26 cellular contexts compared by ENCODE assay signal in genomic region chr5:122436615-122437014, GRCh38.
A peak's percentile ranks its signal among the peaks of the same experiment; 100 is the strongest.
DNase-seq lines count a peak whose midpoint lies in the region; ATAC-seq, FAIRE-seq and TF ChIP-seq lines count a peak whose summit lies in the region.
"Had no signal": no experiment of that assay in that cellular context is flagged by ENCODE, and none has a peak within 500 bp of the region (broad histone marks: within the 10 kb centered on the region; RNA-seq: fewer than 3 reads in every experiment).

No MANE protein-coding gene starts in this region.

- H3K4me2 ChIP-seq in A549: no peak overlapping the region
- no peak overlapping the region for H3K4me2 ChIP-seq in GM23248 (ENCODE audit: unreplicated experiment)
- H3K4me2 ChIP-seq in astrocyte (ENCODE audit: low read length): no peak overlapping the region

- H3K4me1 ChIP-seq in A549: no peaks in the 10 kb centered on the region
- H3K4me1 ChIP-seq in GM23248 (ENCODE audit: insufficient read depth): no peaks in the 10 kb centered on the region
- H3K4me1 ChIP-seq in astrocyte (ENCODE audit: insufficient read depth, low read length): no peaks in the 10 kb centered on the region
- H3K4me1 ChIP-seq in endodermal cell (ENCODE audit: control insufficient read depth, insufficient read depth, low read length): peaks cover 4% of the 10 kb centered on the region
- H3K4me1 ChIP-seq: BE2C, SJCRH30 had no signal

- H3K9me3 Mint-ChIP-seq in astrocyte (ENCODE audit: unreplicated experiment) (no peaks in the 10 kb centered on the region), nephron (no peaks in the 10 kb centered on the region), endodermal cell (no peaks in the 10 kb centered on the region)

- TF ChIP-seq EP300 in A549 (IDR thresholded peaks at IDR 0.05): no peak

- no peaks in the 10 kb centered on the region for H3K36me3 ChIP-seq in GM23248 (ENCODE audit: low read depth)
- no peaks in the 10 kb centered on the region for H3K36me3 ChIP-seq in astrocyte (ENCODE audit: insufficient read depth, low read length)
- H3K36me3 ChIP-seq in endodermal cell (ENCODE audit: control insufficient read depth, insufficient read depth, low read length): no peaks in the 10 kb centered on the region
- H3K36me3 ChIP-seq: BE2C, MG63, SJCRH30 had no signal

- H3K9me3 ChIP-seq in A549 (no peaks in the 10 kb centered on the region), GM23248 (ENCODE audit: low read depth) (no peaks in the 10 kb centered on the region), astrocyte (ENCODE audit: insufficient read depth, low read depth, low read length) (no peaks in the 10 kb centered on the region), endodermal cell (ENCODE audit: control insufficient read depth, low read length) (no peaks in the 10 kb centered on the region)
- H3K9me3 ChIP-seq: BE2C, MG63, SJCRH30 had no signal

- H3K27ac Mint-ChIP-seq in astrocyte (ENCODE audit: unreplicated experiment): no peak overlapping the region
- peak overlapping the region in 2 of 3 experiments; percentile 35 to 71 for H3K27ac Mint-ChIP-seq in nephron
- no peak overlapping the region for H3K27ac Mint-ChIP-seq in endodermal cell
- H3K27ac Mint-ChIP-seq: CD14-positive monocyte, T-helper 17 cell had no signal

- in situ Hi-C loops in GM23248 (cut with MboI): no loop called here

- H3K4me1 Mint-ChIP-seq in astrocyte (ENCODE audit: low read depth, unreplicated experiment) (no peaks in the 10 kb centered on the region), nephron (peaks cover 16% of the 10 kb centered on the region), endodermal cell (peaks cover 13% of the 10 kb centered on the region)
- H3K4me1 Mint-ChIP-seq: CD14-positive monocyte, T-helper 17 cell had no signal

- FAIRE-seq in A549 (lab: Jason Lieb, UNC) (peak; percentile 43), astrocyte (lab: Jason Lieb, UNC) (no peak)
- FAIRE-seq: GM18507, H54, HTR-8/SVneo had no signal

- H3K79me2 ChIP-seq in GM23248 (ENCODE audit: insufficient read depth) (no peaks in the 10 kb centered on the region), astrocyte (ENCODE audit: insufficient read depth, low read length) (no peaks in the 10 kb centered on the region)

- no peaks in the 10 kb centered on the region for H3K9me2 ChIP-seq in GM23248 (ENCODE audit: insufficient read depth)

- TF ChIP-seq CTCF in A549 (IDR thresholded peaks at IDR 0.05) (no peak), astrocyte (IDR thresholded peaks at IDR 0.05; ENCODE audit: insufficient read depth, low read depth, low read length) (no peak), nephron (IDR thresholded peaks at IDR 0.05; ENCODE audit: unreplicated experiment in 3 of 3) (no peak), endodermal cell (conservative IDR thresholded peaks at IDR 0.05) (no peak)

- H3K27me3 ChIP-seq in GM23248 (replicated peaks; ENCODE audit: insufficient read depth) (no peaks in the 10 kb centered on the region), astrocyte (ENCODE audit: insufficient read depth, low read length) (no peaks in the 10 kb centered on the region), endodermal cell (ENCODE audit: control insufficient read depth, insufficient read depth, low read length, poor library complexity, severe bottlenecking) (no peaks in the 10 kb centered on the region)

- H3K4me3 Mint-ChIP-seq in astrocyte (ENCODE audit: unreplicated experiment) (no peak overlapping the region), nephron (no peak overlapping the region), endodermal cell (no peak overlapping the region)
- H3K4me3 Mint-ChIP-seq: CD14-positive monocyte, T-helper 17 cell had no signal

- no peak for ATAC-seq in A549
- ATAC-seq: K562, PC-3, Right ventricle myocardium inferior, SK-N-SH treated with all-trans-retinoic acid at 6 μM for 48 hours, T-helper 17 cell had no signal

- H3K4me3 ChIP-seq in A549: no peak overlapping the region
- no peak overlapping the region for H3K4me3 ChIP-seq in GM23248
- no peak overlapping the region for H3K4me3 ChIP-seq in astrocyte (ENCODE audit: insufficient read depth, low read depth, low read length)
- no peak overlapping the region for H3K4me3 ChIP-seq in endodermal cell (ENCODE audit: low read length)
- H3K4me3 ChIP-seq: K562, MG63, SJCRH30 had no signal

- CTCF ChIA-PET in A549 (lab: Yijun Ruan, JAX): no interaction called here

- H2AFZ ChIP-seq in GM23248 (no peak overlapping the region), astrocyte (ENCODE audit: low read depth, low read length) (no peak overlapping the region)

- no peak for TF ChIP-seq RAD21 in A549 (conservative IDR thresholded peaks at IDR 0.05 in 1 of 2, IDR thresholded peaks at IDR 0.05 in 1 of 2)

- H4K20me1 ChIP-seq in GM23248 (ENCODE audit: insufficient read depth) (no peaks in the 10 kb centered on the region), astrocyte (ENCODE audit: insufficient read depth, low read length) (no peaks in the 10 kb centered on the region)

- no peak overlapping the region for H3K27ac ChIP-seq in A549
- H3K27ac ChIP-seq in GM23248: no peak overlapping the region
- H3K27ac ChIP-seq in astrocyte (ENCODE audit: low read depth, low read length): no peak overlapping the region
- no peak overlapping the region for H3K27ac ChIP-seq in endodermal cell (ENCODE audit: low read depth, low read length)
- H3K27ac ChIP-seq: SJCRH30 had no signal

- no peak for TF ChIP-seq POLR2A in A549 (IDR thresholded peaks at IDR 0.05; ENCODE audit: low read length)

- H3K27me3 Mint-ChIP-seq in astrocyte (ENCODE audit: low read depth, unreplicated experiment): peaks cover 3% of the 10 kb centered on the region
- H3K27me3 Mint-ChIP-seq in nephron (ENCODE audit: low read depth): no peaks in the 10 kb centered on the region
- H3K27me3 Mint-ChIP-seq in endodermal cell (ENCODE audit: insufficient read depth): peaks cover 2% of the 10 kb centered on the region

- no peak for DNase-seq in A549 (ENCODE audit: low read depth in 1 of 2, low spot score in 1 of 2)
- peak; percentile 14 for DNase-seq in GM23248
- peak; percentile 2 for DNase-seq in astrocyte (ENCODE audit: low read depth)
- DNase-seq in endodermal cell: no peak
- DNase-seq in NK-92 (lab: John Stamatoyannopoulos, UW; ENCODE audit: unreplicated experiment): no peak
- no peak for DNase-seq in activated T-cell treated with anti-CD3 and anti-CD28 coated beads, Interleukin-2, amount 50 U/mL, for 1 hour
- DNase-seq: ACHN; BE2C; MG63; NCI-H1436 treated with DMSO at 0.1 percent for 48 hours; NCI-H187 treated with DMSO at 0.1 percent for 48 hours; NCI-H2171; NCI-H226; NCI-H510A; NK-92 treated with Interleukin-12 subunit alpha and Interleukin-12 subunit beta, amount 100 ng/mL, for 24 hours; PC-3; SJCRH30; T-helper 17 cell had no signal

- H3K36me3 Mint-ChIP-seq in astrocyte (ENCODE audit: low read depth, unreplicated experiment) (no peaks in the 10 kb centered on the region), nephron (ENCODE audit: low read depth) (peaks cover 62% of the 10 kb centered on the region), endodermal cell (ENCODE audit: low read depth) (no peaks in the 10 kb centered on the region)
- H3K36me3 Mint-ChIP-seq: CD14-positive monocyte had no signal

- H3K9ac ChIP-seq in GM23248 (no peak overlapping the region), astrocyte (ENCODE audit: low read length) (no peak overlapping the region), endodermal cell (ENCODE audit: extremely low read depth, low read length, poor library complexity, severe bottlenecking) (no peak overlapping the region)

- POLR2A ChIA-PET in A549 (lab: Yijun Ruan, JAX): no interaction called here

- H3F3A ChIP-seq in GM23248 (ENCODE audit: insufficient read depth): no peaks in the 10 kb centered on the region

TF ChIP-seq in A549, 52 proteins besides CTCF, POLR2A, EP300 and RAD21:
- TF ChIP-seq ESRRA (IDR thresholded peaks at IDR 0.05; ENCODE audit: borderline replicate concordance, low read length) (no peak), FOXS1 (CRISPR knock-in tag; IDR thresholded peaks at IDR 0.05) (no peak), HDAC2 (IDR thresholded peaks at IDR 0.05) (no peak), USF2 (IDR thresholded peaks at IDR 0.05) (no peak), JUN (IDR thresholded peaks at IDR 0.05) (no peak), MYC (IDR thresholded peaks at IDR 0.05; ENCODE audit: borderline replicate concordance, low read length) (no peak), FOSL2 (IDR thresholded peaks at IDR 0.05) (no peak), FOSL2 (CRISPR knock-in tag; IDR thresholded peaks at IDR 0.05) (no peak), CBX8 (IDR thresholded peaks at IDR 0.05) (no peak), HOXB5 (CRISPR knock-in tag; IDR thresholded peaks at IDR 0.05) (no peak)

Comparison
In these comparisons a context has a peak if more than half of its experiments do, and no peak if none do; other contexts are left out.
1. DNase-seq: peak in GM23248 (single experiment) and astrocyte (single experiment); none in A549 (0 of 2), endodermal cell (single experiment), NK-92 (single experiment) and activated T-cell treated with anti-CD3 and anti-CD28 coated beads, Interleukin-2, amount 50 U/mL, for 1 hour (single experiment).
2. H3K27ac Mint-ChIP-seq: peak in nephron (2 of 3); none in astrocyte (single experiment) and endodermal cell (single experiment).